In genomic region chr7:37052673-37053072, GRCh38 we compare ENCODE assay signal across 1 cellular context.
TF ChIP-seq lines count a peak whose summit lies in the region.

No MANE protein-coding gene starts in this region.

TF ChIP-seq in HepG2, 621 proteins besides CTCF, POLR2A, EP300 and RAD21 (continued from another document and continues in another):
- TF ChIP-seq PAWR (CRISPR knock-in tag; IDR thresholded peaks at IDR 0.05; ENCODE audit: borderline replicate concordance), result no peak
- no peak for TF ChIP-seq MZF1 (CRISPR knock-in tag; IDR thresholded peaks at IDR 0.05; ENCODE audit: borderline replicate concordance)
- no peak for TF ChIP-seq STAT5B (CRISPR knock-in tag; IDR thresholded peaks at IDR 0.05)
- TF ChIP-seq ZMYM2 (CRISPR knock-in tag; IDR thresholded peaks at IDR 0.05), result no peak
- TF ChIP-seq ZNF350 (CRISPR knock-in tag; IDR thresholded peaks at IDR 0.05; ENCODE audit: borderline replicate concordance, low read depth), result peak; percentile 69; the same call in 1 of the 2 replicates
- no peak for TF ChIP-seq ZNF501 (CRISPR knock-in tag; IDR thresholded peaks at IDR 0.05)
- peak; percentile 63; the same call in 1 of the 2 replicates for TF ChIP-seq ZNF788 (CRISPR knock-in tag; IDR thresholded peaks at IDR 0.05; ENCODE audit: borderline replicate concordance)
- no peak for TF ChIP-seq ZNF552 (CRISPR knock-in tag; IDR thresholded peaks at IDR 0.05; ENCODE audit: borderline replicate concordance)
- TF ChIP-seq SIN3B (IDR thresholded peaks at IDR 0.05; ENCODE audit: low read length), result no peak
- TF ChIP-seq NFE2 (CRISPR knock-in tag; IDR thresholded peaks at IDR 0.05), result no peak
- TF ChIP-seq HDAC1 (CRISPR knock-in tag; IDR thresholded peaks at IDR 0.05), result peak; percentile 69
- TF ChIP-seq ZSCAN22 (CRISPR knock-in tag; IDR thresholded peaks at IDR 0.05), result no peak
- TF ChIP-seq, protein P1, sequence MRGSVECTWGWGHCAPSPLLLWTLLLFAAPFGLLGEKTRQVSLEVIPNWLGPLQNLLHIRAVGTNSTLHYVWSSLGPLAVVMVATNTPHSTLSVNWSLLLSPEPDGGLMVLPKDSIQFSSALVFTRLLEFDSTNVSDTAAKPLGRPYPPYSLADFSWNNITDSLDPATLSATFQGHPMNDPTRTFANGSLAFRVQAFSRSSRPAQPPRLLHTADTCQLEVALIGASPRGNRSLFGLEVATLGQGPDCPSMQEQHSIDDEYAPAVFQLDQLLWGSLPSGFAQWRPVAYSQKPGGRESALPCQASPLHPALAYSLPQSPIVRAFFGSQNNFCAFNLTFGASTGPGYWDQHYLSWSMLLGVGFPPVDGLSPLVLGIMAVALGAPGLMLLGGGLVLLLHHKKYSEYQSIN (CRISPR knock-in tag; IDR thresholded peaks at IDR 0.05; ENCODE audit: borderline replicate concordance), result no peak; the same call in 1 of the 2 replicates
- peak; percentile 70; the same call in 1 of the 2 replicates for TF ChIP-seq MIXL1 (CRISPR knock-in tag; IDR thresholded peaks at IDR 0.05)
- TF ChIP-seq MAZ (IDR thresholded peaks at IDR 0.05; ENCODE audit: borderline replicate concordance, low read depth, low read length), result peak; percentile 38; the same call in 1 of the 2 replicates
- peak; percentile 83 for TF ChIP-seq MAZ (CRISPR knock-in tag; IDR thresholded peaks at IDR 0.05; ENCODE audit: low read depth)
- TF ChIP-seq, protein P2, sequence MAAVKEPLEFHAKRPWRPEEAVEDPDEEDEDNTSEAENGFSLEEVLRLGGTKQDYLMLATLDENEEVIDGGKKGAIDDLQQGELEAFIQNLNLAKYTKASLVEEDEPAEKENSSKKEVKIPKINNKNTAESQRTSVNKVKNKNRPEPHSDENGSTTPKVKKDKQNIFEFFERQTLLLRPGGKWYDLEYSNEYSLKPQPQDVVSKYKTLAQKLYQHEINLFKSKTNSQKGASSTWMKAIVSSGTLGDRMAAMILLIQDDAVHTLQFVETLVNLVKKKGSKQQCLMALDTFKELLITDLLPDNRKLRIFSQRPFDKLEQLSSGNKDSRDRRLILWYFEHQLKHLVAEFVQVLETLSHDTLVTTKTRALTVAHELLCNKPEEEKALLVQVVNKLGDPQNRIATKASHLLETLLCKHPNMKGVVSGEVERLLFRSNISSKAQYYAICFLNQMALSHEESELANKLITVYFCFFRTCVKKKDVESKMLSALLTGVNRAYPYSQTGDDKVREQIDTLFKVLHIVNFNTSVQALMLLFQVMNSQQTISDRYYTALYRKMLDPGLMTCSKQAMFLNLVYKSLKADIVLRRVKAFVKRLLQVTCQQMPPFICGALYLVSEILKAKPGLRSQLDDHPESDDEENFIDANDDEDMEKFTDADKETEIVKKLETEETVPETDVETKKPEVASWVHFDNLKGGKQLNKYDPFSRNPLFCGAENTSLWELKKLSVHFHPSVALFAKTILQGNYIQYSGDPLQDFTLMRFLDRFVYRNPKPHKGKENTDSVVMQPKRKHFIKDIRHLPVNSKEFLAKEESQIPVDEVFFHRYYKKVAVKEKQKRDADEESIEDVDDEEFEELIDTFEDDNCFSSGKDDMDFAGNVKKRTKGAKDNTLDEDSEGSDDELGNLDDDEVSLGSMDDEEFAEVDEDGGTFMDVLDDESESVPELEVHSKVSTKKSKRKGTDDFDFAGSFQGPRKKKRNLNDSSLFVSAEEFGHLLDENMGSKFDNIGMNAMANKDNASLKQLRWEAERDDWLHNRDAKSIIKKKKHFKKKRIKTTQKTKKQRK (IDR thresholded peaks at IDR 0.05; ENCODE audit: low read length), result no peak
- TF ChIP-seq SMAD1 (CRISPR knock-in tag; IDR thresholded peaks at IDR 0.05; ENCODE audit: borderline replicate concordance, low read depth), result no peak
- TF ChIP-seq ATF6 (CRISPR knock-in tag; conservative IDR thresholded peaks at IDR 0.05), result peak; percentile 95; the same call in 1 of the 2 replicates
- TF ChIP-seq ZNF605 (CRISPR knock-in tag; IDR thresholded peaks at IDR 0.05), result peak; percentile 68
- TF ChIP-seq, protein P3, sequence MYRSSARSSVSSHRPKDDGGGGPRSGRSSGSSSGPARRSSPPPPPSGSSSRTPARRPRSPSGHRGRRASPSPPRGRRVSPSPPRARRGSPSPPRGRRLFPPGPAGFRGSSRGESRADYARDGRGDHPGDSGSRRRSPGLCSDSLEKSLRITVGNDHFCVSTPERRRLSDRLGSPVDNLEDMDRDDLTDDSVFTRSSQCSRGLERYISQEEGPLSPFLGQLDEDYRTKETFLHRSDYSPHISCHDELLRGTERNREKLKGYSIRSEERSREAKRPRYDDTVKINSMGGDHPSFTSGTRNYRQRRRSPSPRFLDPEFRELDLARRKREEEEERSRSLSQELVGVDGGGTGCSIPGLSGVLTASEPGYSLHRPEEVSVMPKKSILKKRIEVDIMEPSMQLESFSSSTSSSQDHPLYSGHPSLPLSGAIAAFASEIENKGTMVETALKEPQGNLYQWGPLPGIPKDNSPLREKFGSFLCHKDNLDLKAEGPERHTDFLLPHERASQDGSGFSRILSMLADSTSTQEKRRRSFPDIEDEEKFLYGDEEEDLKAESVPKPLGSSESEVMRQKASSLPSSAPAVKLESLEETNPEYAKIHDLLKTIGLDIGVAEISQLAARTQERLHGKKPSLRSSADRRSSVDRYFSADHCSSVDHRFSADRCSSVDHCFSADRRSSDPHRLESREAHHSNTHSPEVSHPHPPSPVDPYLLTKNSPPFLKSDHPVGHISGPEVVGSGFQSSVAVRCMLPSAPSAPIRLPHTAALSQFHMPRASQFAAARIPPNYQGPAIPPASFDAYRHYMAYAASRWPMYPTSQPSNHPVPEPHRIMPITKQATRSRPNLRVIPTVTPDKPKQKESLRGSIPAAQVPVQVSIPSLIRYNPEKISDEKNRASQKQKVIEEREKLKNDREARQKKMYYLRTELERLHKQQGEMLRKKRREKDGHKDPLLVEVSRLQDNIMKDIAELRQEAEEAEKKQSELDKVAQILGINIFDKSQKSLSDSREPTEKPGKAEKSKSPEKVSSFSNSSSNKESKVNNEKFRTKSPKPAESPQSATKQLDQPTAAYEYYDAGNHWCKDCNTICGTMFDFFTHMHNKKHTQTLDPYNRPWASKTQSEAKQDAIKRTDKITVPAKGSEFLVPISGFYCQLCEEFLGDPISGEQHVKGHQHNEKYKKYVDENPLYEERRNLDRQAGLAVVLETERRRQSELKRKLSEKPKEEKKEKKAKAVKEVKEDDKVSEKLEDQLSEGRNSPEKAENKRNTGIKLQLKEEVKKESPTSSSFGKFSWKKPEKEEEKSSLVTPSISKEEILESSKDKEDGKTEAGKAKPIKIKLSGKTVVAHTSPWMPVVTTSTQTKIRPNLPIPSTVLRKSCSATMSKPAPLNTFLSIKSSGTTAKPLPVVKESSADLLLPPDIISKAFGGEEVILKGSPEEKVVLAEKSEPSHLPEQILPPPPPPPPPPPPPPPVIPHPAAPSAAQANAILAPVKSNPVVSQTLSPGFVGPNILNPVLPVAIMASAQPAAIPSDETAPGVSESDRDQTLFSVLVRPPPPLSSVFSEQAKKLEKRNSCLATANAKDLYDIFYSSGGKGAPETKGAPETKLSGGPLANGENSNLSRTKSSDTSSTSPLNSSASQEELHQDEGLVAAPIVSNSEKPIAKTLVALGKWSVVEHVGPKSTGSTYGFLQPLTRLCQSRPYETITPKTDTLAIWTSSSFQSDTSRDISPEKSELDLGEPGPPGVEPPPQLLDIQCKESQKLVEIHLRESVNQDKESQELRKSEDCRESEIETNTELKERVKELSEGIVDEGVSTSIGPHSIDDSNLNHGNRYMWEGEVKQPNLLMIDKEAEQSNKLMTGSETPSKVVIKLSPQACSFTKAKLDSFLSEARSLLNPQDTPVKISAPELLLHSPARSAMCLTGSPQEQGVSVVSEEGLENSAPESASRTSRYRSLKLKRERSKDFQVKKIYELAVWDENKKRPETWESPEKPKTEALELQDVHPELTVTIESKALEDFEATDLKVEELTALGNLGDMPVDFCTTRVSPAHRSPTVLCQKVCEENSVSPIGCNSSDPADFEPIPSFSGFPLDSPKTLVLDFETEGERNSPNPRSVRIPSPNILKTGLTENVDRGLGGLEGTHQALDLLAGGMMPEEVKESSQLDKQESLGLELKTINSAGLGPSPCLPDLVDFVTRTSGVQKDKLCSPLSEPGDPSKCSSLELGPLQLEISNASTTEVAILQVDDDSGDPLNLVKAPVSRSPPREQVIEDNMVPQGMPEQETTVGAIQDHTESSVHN (CRISPR knock-in tag; IDR thresholded peaks at IDR 0.05), result no peak
- TF ChIP-seq RELA (CRISPR knock-in tag; IDR thresholded peaks at IDR 0.05), result no peak
- no peak for TF ChIP-seq USF2 (IDR thresholded peaks at IDR 0.05; ENCODE audit: low read depth, low read length)
- TF ChIP-seq USF2 (CRISPR knock-in tag; IDR thresholded peaks at IDR 0.05; ENCODE audit: borderline replicate concordance), result no peak
- no peak for TF ChIP-seq NFIB (CRISPR knock-in tag; IDR thresholded peaks at IDR 0.05; ENCODE audit: borderline replicate concordance)
- no peak for TF ChIP-seq ZNF234 (CRISPR knock-in tag; conservative IDR thresholded peaks at IDR 0.05)
- no peak for TF ChIP-seq MATR3 (CRISPR knock-in tag; IDR thresholded peaks at IDR 0.05)
- TF ChIP-seq TFE3 (CRISPR knock-in tag; IDR thresholded peaks at IDR 0.05), result peak; percentile 91
- TF ChIP-seq ZNF570 (CRISPR knock-in tag; IDR thresholded peaks at IDR 0.05; ENCODE audit: borderline replicate concordance), result no peak
- TF ChIP-seq ZNF549 (CRISPR knock-in tag; IDR thresholded peaks at IDR 0.05), result no peak
- no peak for TF ChIP-seq SNRNP70 (IDR thresholded peaks at IDR 0.05; ENCODE audit: low read depth, low read length)
- TF ChIP-seq NR2C2 (CRISPR knock-in tag; IDR thresholded peaks at IDR 0.05; ENCODE audit: borderline replicate concordance), result peak; percentile 35; the same call in 1 of the 2 replicates
- peak; percentile 67; the same call in 1 of the 2 replicates for TF ChIP-seq ZNF503 (CRISPR knock-in tag; IDR thresholded peaks at IDR 0.05)
- TF ChIP-seq ZNF772 (CRISPR knock-in tag; IDR thresholded peaks at IDR 0.05), result peak; percentile 78; the same call in 1 of the 2 replicates
- peak; percentile 66 for TF ChIP-seq MED1 (CRISPR knock-in tag; IDR thresholded peaks at IDR 0.05)
- no peak for TF ChIP-seq GMEB2 (CRISPR knock-in tag; IDR thresholded peaks at IDR 0.05; ENCODE audit: low read depth)
- TF ChIP-seq HIVEP1 (CRISPR knock-in tag; IDR thresholded peaks at IDR 0.05), result no peak
- no peak for TF ChIP-seq CC2D1A (CRISPR knock-in tag; IDR thresholded peaks at IDR 0.05)
- 0 out of 2 replicates have a peak, but pooled peaks have one; percentile 15 for TF ChIP-seq ONECUT2 (CRISPR knock-in tag; IDR thresholded peaks at IDR 0.05)
- no peak for TF ChIP-seq MAFF (IDR thresholded peaks at IDR 0.05; ENCODE audit: low read depth, low read length)
